Comparison of ENCODE assay signal across 14 cellular contexts in genomic region chr22:23820748-23821211, GRCh38. TPM values are rescaled to one million over a fixed set of nuclear protein-coding genes. Genes with fewer than 3 reads are reported as not detected.
DNase-seq lines count a peak whose midpoint lies in the region; ATAC-seq and TF ChIP-seq lines count a peak whose summit lies in the region.
"Had no signal": no experiment of that assay in that cellular context is flagged by ENCODE, and none has a peak within 500 bp of the region (broad histone marks: within the 10 kb centered on the region; RNA-seq: fewer than 3 reads in every experiment).

No MANE protein-coding gene starts in this region.

- 0 out of 2 replicates have a peak, but pooled peaks cover under 1% of the 10 kb centered on the region for H3K79me2 ChIP-seq in OCI-LY1 (ENCODE audit: insufficient read depth, low read length)

- peak overlapping the region; percentile 23 to 48 for H3K27ac Mint-ChIP-seq in effector memory CD8-positive, alpha-beta T cell
- peak overlapping the region; percentile 21 for H3K27ac Mint-ChIP-seq in type B pancreatic cell

- H3K27ac ChIP-seq in left ventricle myocardium inferior (replicated peaks) (peak overlapping the region; percentile 96), heart right ventricle (peak overlapping the region in 3 of 10 donors; percentile 10 to 78 (median 26)), OCI-LY1 (ENCODE audit: low read depth, low read length, poor library complexity, severe bottlenecking) (peak overlapping the region; percentile 40), body of pancreas (no peak overlapping the region)
- H3K27ac ChIP-seq: psoas muscle had no signal

- WGBS in heart right ventricle, 2 donors: 57% methylated on average over 4 of the region's 4 CpGs
- WGBS in body of pancreas, 2 donors: 53 to 67% methylated on average over 3 to 4 of the region's 4 CpGs

- peaks cover 36% of the 10 kb centered on the region for H3K36me3 Mint-ChIP-seq in effector memory CD8-positive, alpha-beta T cell (ENCODE audit: insufficient read depth)
- peaks cover 41% of the 10 kb centered on the region for H3K36me3 Mint-ChIP-seq in type B pancreatic cell

- ATAC-seq in heart right ventricle: no peak
- ATAC-seq in effector memory CD8-positive, alpha-beta T cell (replicated peaks): no peak
- no peak for ATAC-seq in body of pancreas
- ATAC-seq: psoas muscle had no signal

- intact Hi-C loops in left ventricle myocardium inferior (cut with micrococcal nuclease) (no loop called here), heart right ventricle (cut with DNase I) (no loop called here), body of pancreas (cut with DNase I) (no loop called here)

- H3K9me3 ChIP-seq in left ventricle myocardium inferior (replicated peaks) (no peaks in the 10 kb centered on the region), heart right ventricle (no peaks in the 10 kb centered on the region), OCI-LY1 (ENCODE audit: low read length) (no peaks in the 10 kb centered on the region), body of pancreas (no peaks in the 10 kb centered on the region)
- H3K9me3 ChIP-seq: BE2C, psoas muscle had no signal

- no peaks in the 10 kb centered on the region for H3K9me3 Mint-ChIP-seq in effector memory CD8-positive, alpha-beta T cell
- H3K9me3 Mint-ChIP-seq in type B pancreatic cell: no peaks in the 10 kb centered on the region
- H3K9me3 Mint-ChIP-seq: immature natural killer cell had no signal

- no peaks in the 10 kb centered on the region for H4K20me1 ChIP-seq in OCI-LY1 (ENCODE audit: insufficient read depth, low read length)

- peaks cover 82% of the 10 kb centered on the region for H3K36me3 ChIP-seq in left ventricle myocardium inferior
- peaks cover 0 to 100% (median 40%) of the 10 kb centered on the region in 9 donors for H3K36me3 ChIP-seq in heart right ventricle
- H3K36me3 ChIP-seq in OCI-LY1 (ENCODE audit: insufficient read depth, low read length): peaks cover 99% of the 10 kb centered on the region
- peaks cover 0 to 36% of the 10 kb centered on the region in 2 donors for H3K36me3 ChIP-seq in body of pancreas (replicated peaks in 1 of 2; ENCODE audit: insufficient read depth in 1 of 2, low read depth in 2 of 2)

- no peak for TF ChIP-seq POLR2A in body of pancreas (IDR thresholded peaks at IDR 0.05)

- no peaks in the 10 kb centered on the region for H3F3A ChIP-seq in OCI-LY1 (ENCODE audit: insufficient read depth, low read length)

- no peaks in the 10 kb centered on the region for H3K9me2 ChIP-seq in OCI-LY1 (ENCODE audit: low read depth, low read length)

- no peak overlapping the region for H2AFZ ChIP-seq in OCI-LY1 (ENCODE audit: low read length)

- TF ChIP-seq CTCF in left ventricle myocardium inferior (IDR thresholded peaks at IDR 0.05; ENCODE audit: borderline replicate concordance) (no peak), heart right ventricle (IDR thresholded peaks at IDR 0.05) (no peak), OCI-LY1 (IDR thresholded peaks at IDR 0.05; ENCODE audit: low read length) (no peak), type B pancreatic cell (conservative IDR thresholded peaks at IDR 0.05) (no peak), body of pancreas (IDR thresholded peaks at IDR 0.05) (no peak)

- H3K4me1 Mint-ChIP-seq in effector memory CD8-positive, alpha-beta T cell (ENCODE audit: low read depth in 2 of 2): peaks cover 0 to 7% of the 10 kb centered on the region in 2 donors
- H3K4me1 Mint-ChIP-seq in type B pancreatic cell (ENCODE audit: unreplicated experiment): peaks cover 4% of the 10 kb centered on the region
- H3K4me1 Mint-ChIP-seq: immature natural killer cell had no signal

- DNase-seq in left ventricle myocardium inferior (no peak), heart right ventricle (no peak), type B pancreatic cell (ENCODE audit: extremely low spot score, unreplicated experiment) (no peak), body of pancreas (no peak), NCI-H82 (lab: John Stamatoyannopoulos, UW) (no peak)
- DNase-seq in effector memory CD8-positive, alpha-beta T cell: no peak
- no peak for DNase-seq in stimulated activated CD8-positive, alpha-beta memory T cell treated with anti-CD3 and anti-CD28 coated beads, Interleukin-4, amount 100 ng/mL, for 48 hours
- DNase-seq: amygdala; BE2C; effector CD4-positive, alpha-beta T cell; immature natural killer cell; T-helper 9 cell had no signal

- H3K4me3 ChIP-seq in left ventricle myocardium inferior: no peak overlapping the region
- H3K4me3 ChIP-seq in heart right ventricle: no peak overlapping the region
- no peak overlapping the region for H3K4me3 ChIP-seq in OCI-LY1 (ENCODE audit: low read depth, low read length, poor library complexity, severe bottlenecking)
- H3K4me3 ChIP-seq in body of pancreas: no peak overlapping the region
- H3K4me3 ChIP-seq: psoas muscle had no signal

- no peaks in the 10 kb centered on the region for H3K27me3 ChIP-seq in left ventricle myocardium inferior (ENCODE audit: low read depth)
- no peaks in the 10 kb centered on the region for H3K27me3 ChIP-seq in heart right ventricle
- H3K27me3 ChIP-seq in OCI-LY1 (ENCODE audit: insufficient read depth, low read length): no peaks in the 10 kb centered on the region
- no peaks in the 10 kb centered on the region for H3K27me3 ChIP-seq in body of pancreas
- H3K27me3 ChIP-seq: BE2C had no signal

- no peak overlapping the region for H3K4me3 Mint-ChIP-seq in effector memory CD8-positive, alpha-beta T cell
- H3K4me3 Mint-ChIP-seq in type B pancreatic cell: no peak overlapping the region
- H3K4me3 Mint-ChIP-seq: immature natural killer cell had no signal

- H3K4me1 ChIP-seq in left ventricle myocardium inferior (peaks cover 67% of the 10 kb centered on the region), heart right ventricle (peaks cover 2 to 64% (median 37%) of the 10 kb centered on the region in 9 donors), OCI-LY1 (ENCODE audit: insufficient read depth, low read length, severe bottlenecking) (peaks cover 20% of the 10 kb centered on the region), body of pancreas (no peaks in the 10 kb centered on the region)

- H3K27me3 Mint-ChIP-seq in effector memory CD8-positive, alpha-beta T cell: no peaks in the 10 kb centered on the region
- no peaks in the 10 kb centered on the region for H3K27me3 Mint-ChIP-seq in type B pancreatic cell

- H3K4me2 ChIP-seq in OCI-LY1 (ENCODE audit: low read length): no peak overlapping the region

- no peak overlapping the region for H3K9ac ChIP-seq in OCI-LY1 (ENCODE audit: low read length)

RNA-seq across cellular contexts. Expression of gene DERL3, which starts 18.0 kb away (rescaled TPM):
- total RNA-seq in left ventricle myocardium inferior: 2.0 TPM
- total RNA-seq in heart right ventricle: 1 to 10 TPM in 9 of 10 donors, under 1 TPM in 1; 0.91 to 5.1 (median 1.7) TPM
- 10 to 100 TPM in 1 of 2 donors, 1 to 10 TPM in 1; 2.0 to 14.1 TPM for polyA plus RNA-seq in heart right ventricle
- 2.6 and 9.5 TPM in 2 replicates for total RNA-seq in type B pancreatic cell (ENCODE audit: low replicate concordance)
- 10 to 100 TPM in 1 of 2 donors, 1 to 10 TPM in 1; 6.2 to 33.3 TPM for total RNA-seq in body of pancreas

RNA-seq across cellular contexts. Expression of gene SMARCB1, which starts 34.0 kb away (rescaled TPM):
- total RNA-seq in left ventricle myocardium inferior (52.0 TPM), heart right ventricle (10 to 100 TPM; 28.5 to 73.1 (median 39.8) TPM), type B pancreatic cell (ENCODE audit: low replicate concordance) (99.5 and 159 TPM in 2 replicates), body of pancreas (100 to 1,000 TPM in 1 of 2 donors, 10 to 100 TPM in 1; 40.2 to 119 TPM)
- 10 to 100 TPM; 26.8 to 70.0 TPM for polyA plus RNA-seq in heart right ventricle

RNA-seq across cellular contexts. Expression of gene SLC2A11, which starts 36.9 kb away (rescaled TPM):
- total RNA-seq in left ventricle myocardium inferior (22.0 TPM), heart right ventricle (10 to 100 TPM; 16.1 to 30.4 (median 21.2) TPM), type B pancreatic cell (ENCODE audit: low replicate concordance) (19.6 and 32.1 TPM in 2 replicates), body of pancreas (10 to 100 TPM; 23.6 to 32.3 TPM)
- polyA plus RNA-seq in heart right ventricle: 10 to 100 TPM in 1 of 2 donors, 1 to 10 TPM in 1; 8.3 to 42.1 TPM

RNA-seq across cellular contexts. Expression of gene MMP11, which starts 48.1 kb away (rescaled TPM):
- total RNA-seq in left ventricle myocardium inferior (16.9 TPM), heart right ventricle (10 to 100 TPM in 4 of 10 donors, 1 to 10 TPM in 6; 3.5 to 23.4 (median 5.4) TPM), type B pancreatic cell (ENCODE audit: low replicate concordance) (17.8 and 31.6 TPM in 2 replicates), body of pancreas (1 to 10 TPM; 1.0 to 2.0 TPM)
- 10 to 100 TPM in 1 of 2 donors, 1 to 10 TPM in 1; 9.9 to 12.8 TPM for polyA plus RNA-seq in heart right ventricle

RNA-seq across cellular contexts. Expression of gene CHCHD10, which starts 53.0 kb away (rescaled TPM):
- total RNA-seq in left ventricle myocardium inferior (1,446 TPM), heart right ventricle (1,000 to 10,000 TPM in 8 of 10 donors, 100 to 1,000 TPM in 2; 860 to 1,727 (median 1,056) TPM), type B pancreatic cell (ENCODE audit: low replicate concordance) (87.2 and 156 TPM in 2 replicates), body of pancreas (100 to 1,000 TPM in 1 of 2 donors, 10 to 100 TPM in 1; 18.2 to 116 TPM)
- 1,000 to 10,000 TPM in 1 of 2 donors, 100 to 1,000 TPM in 1; 735 to 3,552 TPM for polyA plus RNA-seq in heart right ventricle

Comparison
In these comparisons a context has a peak if more than half of its experiments do, and no peak if none do; other contexts are left out.
1. H3K27ac ChIP-seq: peak in left ventricle myocardium inferior (single experiment) and OCI-LY1 (single experiment); none in body of pancreas (0 of 4).